Comparison of ENCODE assay signal across 14 cellular contexts in genomic region chr9:126411948-126412284, GRCh38.
DNase-seq lines count a peak whose midpoint lies in the region; ATAC-seq and TF ChIP-seq lines count a peak whose summit lies in the region.
"Had no signal": no experiment of that assay in that cellular context is flagged by ENCODE, and none has a peak within 500 bp of the region (broad histone marks: within the 10 kb centered on the region; RNA-seq: fewer than 3 reads in every experiment).

No MANE protein-coding gene starts in this region.

- no peaks in the 10 kb centered on the region for H3K9me3 Mint-ChIP-seq in mesothelial cell of epicardium

- H3K4me2 ChIP-seq in DND-41 (ENCODE audit: insufficient read depth, low read length): peak overlapping the region; percentile 52
- H3K4me2 ChIP-seq: smooth muscle cell had no signal

- peaks cover 7% of the 10 kb centered on the region for H3K4me1 Mint-ChIP-seq in mesothelial cell of epicardium

- no peak for TF ChIP-seq CTCF in DND-41 (IDR thresholded peaks at IDR 0.05; ENCODE audit: borderline replicate concordance, extremely low read depth, low read length, poor library complexity, severe bottlenecking)
- TF ChIP-seq CTCF in esophagus muscularis mucosa (IDR thresholded peaks at IDR 0.05): no peak
- TF ChIP-seq CTCF in GM20000 (IDR thresholded peaks at IDR 0.05; ENCODE audit: extremely low read depth, missing control alignments): no peak
- no peak for TF ChIP-seq CTCF in mesothelial cell of epicardium (IDR thresholded peaks at IDR 0.05; ENCODE audit: unreplicated experiment)

- WGBS in esophagus, 2 donors: 62 to 74% methylated on average over 6 of the region's 6 CpGs
- WGBS in esophagus muscularis mucosa: 95% methylated on average over 6 of the region's 6 CpGs

- intact Hi-C loops in esophagus muscularis mucosa (cut with DNase I): no loop called here

- peaks cover 15% of the 10 kb centered on the region for H3K36me3 Mint-ChIP-seq in mesothelial cell of epicardium

- H3K9me3 ChIP-seq in DND-41 (ENCODE audit: insufficient read depth, low read length, severe bottlenecking): no peaks in the 10 kb centered on the region
- no peaks in the 10 kb centered on the region for H3K9me3 ChIP-seq in esophagus (ENCODE audit: control insufficient read depth in 2 of 2, insufficient read depth in 1 of 2, low read depth in 1 of 2, low read length in 1 of 2)
- no peaks in the 10 kb centered on the region for H3K9me3 ChIP-seq in esophagus muscularis mucosa
- H3K9me3 ChIP-seq: left lung had no signal

- H3K79me2 ChIP-seq in DND-41 (ENCODE audit: insufficient read depth, low read length): no peaks in the 10 kb centered on the region

- H3K27ac ChIP-seq in DND-41 (ENCODE audit: low read length) (peak overlapping the region; percentile 85), esophagus (ENCODE audit: low read depth in 2 of 2, low read length in 1 of 2) (peak overlapping the region; percentile 11 to 33), esophagus muscularis mucosa (replicated peaks in 1 of 4) (no peak overlapping the region)

- H3K27me3 ChIP-seq in DND-41 (ENCODE audit: insufficient read depth, low read length, poor library complexity) (no peaks in the 10 kb centered on the region), esophagus (ENCODE audit: control insufficient read depth in 1 of 2, insufficient read depth in 2 of 2, low read length in 2 of 2) (no peaks in the 10 kb centered on the region), esophagus muscularis mucosa (no peaks in the 10 kb centered on the region)
- H3K27me3 ChIP-seq: left lung had no signal

- no peak overlapping the region; the same call in 1 of the 2 replicates for H3K9ac ChIP-seq in DND-41 (ENCODE audit: low read depth, low read length)

- DNase-seq in DND-41: no peak
- peak; percentile 76 for DNase-seq in NCI-H345 (lab: John Stamatoyannopoulos, UW)
- DNase-seq in HT-29 (ENCODE audit: low spot score): no peak
- DNase-seq in esophagus muscularis mucosa (ENCODE audit: extremely low spot score): no peak
- DNase-seq in GM20000 (ENCODE audit: low spot score): no peak
- no peak for DNase-seq in mesothelial cell of epicardium (ENCODE audit: low spot score in 2 of 2, unreplicated experiment in 2 of 2)
- DNase-seq: activated gamma-delta T cell; effector CD8-positive, alpha-beta T cell; GOT3; left lung had no signal

- no peak overlapping the region for H3K27ac Mint-ChIP-seq in mesothelial cell of epicardium

- H3K4me3 ChIP-seq in DND-41 (ENCODE audit: low read depth in 1 of 2, low read length in 2 of 2) (peak overlapping the region in 1 of 2 experiments; percentile 16; a peak in 1 of 4 replicates), esophagus (ENCODE audit: low read depth in 1 of 2, low read length in 2 of 2) (no peak overlapping the region), esophagus muscularis mucosa (no peak overlapping the region)
- H3K4me3 ChIP-seq: K562, left lung, smooth muscle cell had no signal

- peaks cover 11% of the 10 kb centered on the region; the same call in 1 of the 2 replicates for H4K20me1 ChIP-seq in DND-41 (ENCODE audit: insufficient read depth, low read length)

- no peak for TF ChIP-seq POLR2A in esophagus muscularis mucosa (IDR thresholded peaks at IDR 0.05; ENCODE audit: low read depth)

- 0 out of 3 replicates have a peak, but pooled peaks have one; percentile 4 for ATAC-seq in DND-41 (ENCODE audit: insufficient read depth, low read depth)
- ATAC-seq in GM21786 (IDR thresholded peaks at IDR 0.05; ENCODE audit: unreplicated experiment): peak; percentile 20
- ATAC-seq: K562, left lung had no signal

- H2AFZ ChIP-seq in DND-41 (ENCODE audit: low read depth, low read length): no peak overlapping the region

- no peak overlapping the region for H3K4me3 Mint-ChIP-seq in mesothelial cell of epicardium

- H3K27me3 Mint-ChIP-seq in mesothelial cell of epicardium (ENCODE audit: low read depth): no peaks in the 10 kb centered on the region

- TF ChIP-seq EP300 in esophagus muscularis mucosa (IDR thresholded peaks at IDR 0.05): no peak

- H3K4me1 ChIP-seq in DND-41 (ENCODE audit: insufficient read depth, low read length) (peaks cover 27% of the 10 kb centered on the region), esophagus (ENCODE audit: control insufficient read depth in 2 of 2, insufficient read depth in 2 of 2, low read length in 1 of 2) (no peaks in the 10 kb centered on the region), esophagus muscularis mucosa (peaks cover 0 to 20% (median 7%) of the 10 kb centered on the region in 4 donors)

- H3K36me3 ChIP-seq in DND-41 (ENCODE audit: insufficient read depth, low read length) (no peaks in the 10 kb centered on the region), esophagus (ENCODE audit: control insufficient read depth in 2 of 2, insufficient read depth in 2 of 2, low read length in 1 of 2) (no peaks in the 10 kb centered on the region), esophagus muscularis mucosa (peaks cover 0 to 24% (median 17%) of the 10 kb centered on the region in 4 donors)

Comparison
In these comparisons a context has a peak if more than half of its experiments do, and no peak if none do; other contexts are left out.
1. H3K27ac ChIP-seq: peak in DND-41 (single experiment) and esophagus (2 of 2); none in esophagus muscularis mucosa (0 of 4).